In genomic region chr13:47433461-47434005, GRCh38 we compare ENCODE assay signal across 16 cellular contexts.
DNase-seq lines count a peak whose midpoint lies in the region; ATAC-seq, FAIRE-seq and TF ChIP-seq lines count a peak whose summit lies in the region.
"Had no signal": no experiment of that assay in that cellular context is flagged by ENCODE, and none has a peak within 500 bp of the region (broad histone marks: within the 10 kb centered on the region; RNA-seq: fewer than 3 reads in every experiment).

No MANE protein-coding gene starts in this region.

- no peaks in the 10 kb centered on the region for H3K36me3 Mint-ChIP-seq in Caco-2 (ENCODE audit: insufficient read depth, unreplicated experiment)
- H3K36me3 Mint-ChIP-seq: CD8-positive, alpha-beta memory T cell had no signal

- H3K14ac ChIP-seq in mesenchymal stem cell (ENCODE audit: low read length in 2 of 2): no peak overlapping the region

- no peak for FAIRE-seq in K562 (lab: Jason Lieb, UNC)

- no peak overlapping the region for H3K4me2 ChIP-seq in K562 (ENCODE audit: insufficient read depth, low read length)
- H3K4me2 ChIP-seq in mesenchymal stem cell (ENCODE audit: low read length, poor library complexity, severe bottlenecking): no peak overlapping the region
- H3K4me2 ChIP-seq: BLaER1 had no signal

- H3K36me3 ChIP-seq in K562 (ENCODE audit: control insufficient read depth, insufficient read depth, low read length) (no peaks in the 10 kb centered on the region), mesenchymal stem cell (ENCODE audit: control insufficient read depth in 1 of 2, insufficient read depth in 2 of 2, low read depth in 1 of 2, low read length in 2 of 2) (no peaks in the 10 kb centered on the region), Caco-2 (ENCODE audit: control insufficient read depth, insufficient read depth, low read length) (no peaks in the 10 kb centered on the region)
- H3K36me3 ChIP-seq: BLaER1, Peyer's patch had no signal

- intact Hi-C loops in K562 (cut with micrococcal nuclease): no loop called here
- intact Hi-C loops in Caco-2 (cut with micrococcal nuclease; ENCODE audit: unreplicated experiment): no loop called here

- peak; percentile 33 for DNase-seq in EL
- peak; percentile 57 for DNase-seq in M059J (ENCODE audit: low read depth)
- DNase-seq in K562 (ENCODE audit: extremely low read depth in 1 of 4, low spot score in 3 of 4): no peak
- DNase-seq in mesenchymal stem cell: peak; percentile 31
- DNase-seq in activated CD8-positive, alpha-beta memory T cell treated with anti-CD3 and anti-CD28 coated beads, Interleukin-2, amount 50 U/mL, for 4 hours: no peak
- no peak for DNase-seq in medulla oblongata (ENCODE audit: extremely low spot score)
- DNase-seq in Caco-2: no peak
- DNase-seq: CD8-positive, alpha-beta memory T cell; H7; NCI-H1092 treated with DMSO at 0.1 percent for 48 hours; NCI-H1930; NCI-H510A; NCI-H82; Peyer's patch; SIG-M5 had no signal

- no peak overlapping the region for H4K91ac ChIP-seq in mesenchymal stem cell (ENCODE audit: low read length)

- no peak overlapping the region for H2BK5ac ChIP-seq in mesenchymal stem cell (ENCODE audit: low read depth, low read length, poor library complexity, severe bottlenecking)

- H3K9me1 ChIP-seq in K562 (ENCODE audit: control insufficient read depth, insufficient read depth, low read length): no peaks in the 10 kb centered on the region

- TF ChIP-seq RAD21 in K562 (CRISPR knock-in tag; conservative IDR thresholded peaks at IDR 0.05 in 1 of 2, IDR thresholded peaks at IDR 0.05 in 1 of 2): no peak

- H2AFZ ChIP-seq in K562 (ENCODE audit: low read depth, low read length) (no peak overlapping the region), mesenchymal stem cell (ENCODE audit: low read depth, low read length) (no peak overlapping the region)

- H3K4me3 ChIP-seq in K562: no peak overlapping the region
- no peak overlapping the region for H3K4me3 ChIP-seq in mesenchymal stem cell (ENCODE audit: insufficient read depth in 1 of 2, low read depth in 1 of 2, low read length in 2 of 2)
- H3K4me3 ChIP-seq in Caco-2 (ENCODE audit: low read depth, low read length): no peak overlapping the region
- H3K4me3 ChIP-seq: BLaER1, Peyer's patch had no signal

- POLR2A ChIA-PET in K562 (lab: Yijun Ruan, JAX) (no interaction called here), Caco-2 (lab: Charles Lee) (no interaction called here)

- no peaks in the 10 kb centered on the region for H3K4me1 Mint-ChIP-seq in Caco-2 (ENCODE audit: low read depth, unreplicated experiment)
- H3K4me1 Mint-ChIP-seq: CD8-positive, alpha-beta memory T cell had no signal

- no peak overlapping the region for H2BK15ac ChIP-seq in mesenchymal stem cell (ENCODE audit: low read depth, poor library complexity, severe bottlenecking)

- H3K27ac ChIP-seq in K562 (ENCODE audit: extremely low read depth, low read depth, low read length) (no peak overlapping the region), mesenchymal stem cell (ENCODE audit: low read length, poor library complexity, severe bottlenecking) (no peak overlapping the region)
- H3K27ac ChIP-seq: BLaER1, Peyer's patch had no signal

- H3K9me3 ChIP-seq in K562 (replicated peaks; ENCODE audit: control insufficient read depth, insufficient read depth, low read depth, low read length) (no peaks in the 10 kb centered on the region), mesenchymal stem cell (ENCODE audit: control insufficient read depth, low read length) (no peaks in the 10 kb centered on the region), Caco-2 (no peaks in the 10 kb centered on the region)
- H3K9me3 ChIP-seq: BLaER1, Peyer's patch had no signal

- TF ChIP-seq POLR2A in K562 (conservative IDR thresholded peaks at IDR 0.05): no peak

- no peak overlapping the region for H3K4ac ChIP-seq in mesenchymal stem cell (ENCODE audit: low read depth in 1 of 2, low read length in 2 of 2)

- no peak overlapping the region for H3K23ac ChIP-seq in mesenchymal stem cell (ENCODE audit: low read length in 2 of 2)

- no peaks in the 10 kb centered on the region for H3K4me1 ChIP-seq in K562 (replicated peaks in 1 of 2; ENCODE audit: control insufficient read depth in 2 of 2, insufficient read depth in 2 of 2, low read length in 2 of 2)
- no peaks in the 10 kb centered on the region for H3K4me1 ChIP-seq in mesenchymal stem cell (ENCODE audit: control insufficient read depth, insufficient read depth, low read depth, low read length)
- H3K4me1 ChIP-seq in Caco-2: no peaks in the 10 kb centered on the region
- H3K4me1 ChIP-seq: BLaER1, Peyer's patch had no signal

- H2BK12ac ChIP-seq in mesenchymal stem cell (ENCODE audit: low read length in 2 of 2): no peak overlapping the region

- H3K27me3 ChIP-seq in K562 (ENCODE audit: control insufficient read depth in 2 of 2, insufficient read depth in 2 of 2, low read length in 2 of 2) (no peaks in the 10 kb centered on the region), mesenchymal stem cell (ENCODE audit: control insufficient read depth in 1 of 2, insufficient read depth in 1 of 2, low read length in 2 of 2) (no peaks in the 10 kb centered on the region), Caco-2 (replicated peaks; ENCODE audit: control insufficient read depth, insufficient read depth, low read length) (no peaks in the 10 kb centered on the region)
- H3K27me3 ChIP-seq: BLaER1, Peyer's patch had no signal

- H2BK120ac ChIP-seq in mesenchymal stem cell (ENCODE audit: low read depth, low read length): no peak overlapping the region

- H2AK5ac ChIP-seq in mesenchymal stem cell (ENCODE audit: low read length, severe bottlenecking): no peak overlapping the region

- no peak overlapping the region for H3K18ac ChIP-seq in mesenchymal stem cell (ENCODE audit: low read depth in 1 of 2, low read length in 2 of 2)

- no peaks in the 10 kb centered on the region for H4K20me1 ChIP-seq in K562 (replicated peaks; ENCODE audit: control insufficient read depth, insufficient read depth, low read length)
- H4K20me1 ChIP-seq: BLaER1 had no signal

- H3K79me2 ChIP-seq in K562 (ENCODE audit: control insufficient read depth, insufficient read depth, low read length): no peaks in the 10 kb centered on the region

- no peak for TF ChIP-seq EP300 in K562 (IDR thresholded peaks at IDR 0.05; ENCODE audit: low read length)

- in situ Hi-C loops in K562 (cut with MboI): no loop called here

- H3K4me3 Mint-ChIP-seq in Caco-2 (ENCODE audit: unreplicated experiment): no peak overlapping the region
- H3K4me3 Mint-ChIP-seq: CD8-positive, alpha-beta memory T cell had no signal

- no peaks in the 10 kb centered on the region for H3K27me3 Mint-ChIP-seq in Caco-2 (ENCODE audit: insufficient read depth, unreplicated experiment)
- H3K27me3 Mint-ChIP-seq: CD8-positive, alpha-beta memory T cell had no signal

- H3K9ac ChIP-seq in K562 (ENCODE audit: insufficient read depth in 1 of 2, low read depth in 2 of 2, low read length in 2 of 2) (no peak overlapping the region), mesenchymal stem cell (ENCODE audit: low read length) (no peak overlapping the region)
- H3K9ac ChIP-seq: BLaER1 had no signal

- H3K27ac Mint-ChIP-seq in Caco-2 (ENCODE audit: unreplicated experiment): no peak overlapping the region
- H3K27ac Mint-ChIP-seq: CD8-positive, alpha-beta memory T cell had no signal

- TF ChIP-seq CTCF in K562 (IDR thresholded peaks at IDR 0.05 in 2 of 3, conservative IDR thresholded peaks at IDR 0.05 in 1 of 3; ENCODE audit: insufficient read depth in 2 of 3, low read depth in 1 of 3, low read length in 3 of 3) (no peak), Caco-2 (IDR thresholded peaks at IDR 0.05; ENCODE audit: insufficient read depth in 1 of 2, low read depth in 1 of 2, low read length in 1 of 2, severe bottlenecking in 1 of 2, unreplicated experiment in 1 of 2) (no peak)

- 11% methylated on average over 1 of the region's 2 CpGs for WGBS in K562 (ENCODE audit: insufficient coverage, low coverage, missing lambda C conversion rate)
- 100% methylated on average over 1 of the region's 2 CpGs for WGBS in mesenchymal stem cell

- no peak for ATAC-seq in K562

- CTCF ChIA-PET in K562 (lab: Yijun Ruan, JAX; ENCODE audit: low intra/inter-chr PET ratio): no interaction called here
- CTCF ChIA-PET in Caco-2 (lab: Charles Lee): no interaction called here

- H3K79me1 ChIP-seq in mesenchymal stem cell (replicated peaks; ENCODE audit: low read length, poor library complexity, severe bottlenecking): no peaks in the 10 kb centered on the region

- BruUV-seq in K562 (replicated peaks; lab: Mats Ljungman, UMichigan) (no TSS peak), Caco-2 (replicated peaks; lab: Mats Ljungman, UMichigan) (no TSS peak)

- H4K8ac ChIP-seq in mesenchymal stem cell (ENCODE audit: low read length): no peak overlapping the region

- H3K9me3 Mint-ChIP-seq in Caco-2 (ENCODE audit: unreplicated experiment): no peaks in the 10 kb centered on the region

TF ChIP-seq in K562, 482 proteins besides CTCF, POLR2A, EP300 and RAD21 (continues in another document):
- TF ChIP-seq ZNF316 (IDR thresholded peaks at IDR 0.05) (peak; percentile 48), NR0B1 (IDR thresholded peaks at IDR 0.05; ENCODE audit: partially characterized antibody) (no peak)

Comparison
In these comparisons a context has a peak if more than half of its experiments do, and no peak if none do; other contexts are left out.
1. DNase-seq: peak in EL (single experiment), M059J (single experiment) and mesenchymal stem cell (single experiment); none in K562 (0 of 4), activated CD8-positive, alpha-beta memory T cell treated with anti-CD3 and anti-CD28 coated beads, Interleukin-2, amount 50 U/mL, for 4 hours (single experiment), medulla oblongata (single experiment) and Caco-2 (0 of 2).